Comparison of ENCODE assay signal across 9 cellular contexts in the genomic region with DNA sequence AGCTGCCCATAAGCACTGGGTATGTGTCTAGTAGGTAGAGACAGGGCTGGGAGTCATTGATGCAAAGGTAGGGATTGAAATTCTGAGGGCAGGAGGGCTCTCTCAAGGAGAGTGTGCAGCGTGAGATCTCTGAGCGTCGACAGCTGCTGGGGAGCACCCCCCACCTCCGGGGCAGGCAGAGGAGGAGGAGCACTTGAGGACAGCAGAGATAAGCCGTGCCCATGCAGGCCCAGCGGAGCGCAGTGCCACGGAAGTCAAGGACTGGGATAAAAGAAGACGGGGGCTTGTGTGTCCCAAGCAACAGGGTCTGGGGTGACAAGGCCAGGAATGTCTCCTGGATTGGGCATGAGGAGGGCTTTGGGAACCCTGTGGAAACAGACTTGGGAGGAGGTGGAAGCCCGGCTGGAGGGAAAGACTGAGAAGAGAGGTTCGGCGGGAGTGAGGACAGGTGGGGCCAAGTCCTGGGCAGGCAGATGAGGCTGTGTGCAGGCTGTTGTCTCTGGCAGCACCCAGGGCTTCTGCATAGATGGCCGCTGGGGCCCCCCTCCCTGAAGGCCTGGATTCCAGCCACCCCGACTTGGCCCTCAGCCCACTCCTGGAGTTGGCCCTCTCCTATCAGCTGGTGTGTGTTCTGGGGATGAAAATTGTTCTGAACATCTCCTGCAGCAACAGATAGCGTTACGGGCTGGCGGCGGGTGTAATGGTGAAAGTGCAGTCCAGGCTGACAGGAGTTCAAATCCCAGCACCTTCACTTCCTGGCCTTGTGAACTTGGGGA. TPM values are rescaled to one million over a fixed set of nuclear protein-coding genes. Genes with fewer than 3 reads are reported as not detected.
A peak's percentile ranks its signal among the peaks of the same experiment; 100 is the strongest.
DNase-seq lines count a peak whose midpoint lies in the region; ATAC-seq and TF ChIP-seq lines count a peak whose summit lies in the region.
"Had no signal": no experiment of that assay in that cellular context is flagged by ENCODE, and none has a peak within 500 bp of the region (broad histone marks: within the 10 kb centered on the region; RNA-seq: fewer than 3 reads in every experiment).

No MANE protein-coding gene starts in this region.

- H3K4me3 ChIP-seq in gastroesophageal sphincter (no peak overlapping the region), esophagus squamous epithelium (no peak overlapping the region)

- H3K9me3 ChIP-seq in gastroesophageal sphincter (no peaks in the 10 kb centered on the region), esophagus squamous epithelium (no peaks in the 10 kb centered on the region)

- H3K4me1 ChIP-seq in gastroesophageal sphincter: peaks cover 0 to 12% (median 4%) of the 10 kb centered on the region in 3 donors
- peaks cover 0 to 8% (median 0%) of the 10 kb centered on the region in 3 donors for H3K4me1 ChIP-seq in esophagus squamous epithelium

- TF ChIP-seq CTCF in gastroesophageal sphincter (IDR thresholded peaks at IDR 0.05): no peak
- TF ChIP-seq CTCF in esophagus squamous epithelium (IDR thresholded peaks at IDR 0.05): no peak

- TF ChIP-seq POLR2A in gastroesophageal sphincter (IDR thresholded peaks at IDR 0.05) (no peak), esophagus squamous epithelium (IDR thresholded peaks at IDR 0.05) (no peak)

- H3K27ac ChIP-seq in gastroesophageal sphincter (no peak overlapping the region), esophagus squamous epithelium (no peak overlapping the region)

- no peaks in the 10 kb centered on the region for H3K27me3 ChIP-seq in gastroesophageal sphincter
- peaks cover 0 to 4% (median 0%) of the 10 kb centered on the region in 4 donors for H3K27me3 ChIP-seq in esophagus squamous epithelium

- DNase-seq in NCI-H524 (lab: John Stamatoyannopoulos, UW) (peak; percentile 24 to 74), NCI-H524 treated with DMSO at 0.1 percent for 48 hours (lab: John Stamatoyannopoulos, UW) (no peak), NCI-H1694 treated with DMSO at 0.1 percent for 48 hours (lab: John Stamatoyannopoulos, UW) (peak; percentile 79), retina (peak; percentile 17), NCI-H1436 (lab: John Stamatoyannopoulos, UW) (no peak), esophagus squamous epithelium (lab: John Stamatoyannopoulos, UW) (no peak)
- DNase-seq: effector CD8-positive, alpha-beta T cell had no signal

- TF ChIP-seq EP300 in gastroesophageal sphincter (IDR thresholded peaks at IDR 0.05): no peak

- ATAC-seq in gastroesophageal sphincter (peak; percentile 30), GM21737 (IDR thresholded peaks at IDR 0.05; ENCODE audit: unreplicated experiment) (no peak)

- 21 to 60% methylated on average over 9 to 10 of the region's 18 CpGs for WGBS in gastroesophageal sphincter (ENCODE audit: low coverage in 1 of 2), 2 donors
- WGBS in esophagus squamous epithelium, 2 donors: 66 to 77% methylated on average over 13 to 16 of the region's 18 CpGs

- no peaks in the 10 kb centered on the region for H3K36me3 ChIP-seq in gastroesophageal sphincter
- no peaks in the 10 kb centered on the region for H3K36me3 ChIP-seq in esophagus squamous epithelium

- intact Hi-C loops in esophagus squamous epithelium (cut with DNase I): no loop called here

RNA-seq across cellular contexts. Expression of a gene that starts 1.9 kb away (rescaled TPM):
- total RNA-seq in gastroesophageal sphincter: 1 to 10 TPM; 1.4 to 3.3 (median 3.0) TPM
- total RNA-seq in esophagus squamous epithelium: 1 to 10 TPM in 2 of 4 donors, under 1 TPM in 2; 0.27 to 3.1 (median 0.92) TPM

Comparison
In these comparisons a context has a peak if more than half of its experiments do, and no peak if none do; other contexts are left out.
1. DNase-seq: peak in NCI-H524 (2 of 2), NCI-H1694 treated with DMSO at 0.1 percent for 48 hours (single experiment) and retina (single experiment); none in NCI-H524 treated with DMSO at 0.1 percent for 48 hours (single experiment), NCI-H1436 (single experiment) and esophagus squamous epithelium (single experiment).